ENCODE assay signal across 16 cellular contexts in genomic region chr12:69085852-69086251, GRCh38.
"Had no signal": no experiment of that assay in that cellular context is flagged by ENCODE, and none has a peak within 500 bp of the region (broad histone marks: within the 10 kb centered on the region; RNA-seq: fewer than 3 reads in every experiment).

No MANE protein-coding gene starts in this region.

- DNase-seq: Karpas-422, KG1, MM.1S, NCI-H1092 treated with DMSO at 0.1 percent for 48 hours, NCI-H1436, NCI-H2081, NCI-H2171, NCI-H226, NCI-H446, NCI-H510A, NCI-H524 treated with DMSO at 0.1 percent for 48 hours, NCI-H69, NCI-H774, Right ventricle myocardium superior, RPMI8226, SIG-M5 had no signal
